Comparison of ENCODE assay signal across 1 cellular context in the genomic region with DNA sequence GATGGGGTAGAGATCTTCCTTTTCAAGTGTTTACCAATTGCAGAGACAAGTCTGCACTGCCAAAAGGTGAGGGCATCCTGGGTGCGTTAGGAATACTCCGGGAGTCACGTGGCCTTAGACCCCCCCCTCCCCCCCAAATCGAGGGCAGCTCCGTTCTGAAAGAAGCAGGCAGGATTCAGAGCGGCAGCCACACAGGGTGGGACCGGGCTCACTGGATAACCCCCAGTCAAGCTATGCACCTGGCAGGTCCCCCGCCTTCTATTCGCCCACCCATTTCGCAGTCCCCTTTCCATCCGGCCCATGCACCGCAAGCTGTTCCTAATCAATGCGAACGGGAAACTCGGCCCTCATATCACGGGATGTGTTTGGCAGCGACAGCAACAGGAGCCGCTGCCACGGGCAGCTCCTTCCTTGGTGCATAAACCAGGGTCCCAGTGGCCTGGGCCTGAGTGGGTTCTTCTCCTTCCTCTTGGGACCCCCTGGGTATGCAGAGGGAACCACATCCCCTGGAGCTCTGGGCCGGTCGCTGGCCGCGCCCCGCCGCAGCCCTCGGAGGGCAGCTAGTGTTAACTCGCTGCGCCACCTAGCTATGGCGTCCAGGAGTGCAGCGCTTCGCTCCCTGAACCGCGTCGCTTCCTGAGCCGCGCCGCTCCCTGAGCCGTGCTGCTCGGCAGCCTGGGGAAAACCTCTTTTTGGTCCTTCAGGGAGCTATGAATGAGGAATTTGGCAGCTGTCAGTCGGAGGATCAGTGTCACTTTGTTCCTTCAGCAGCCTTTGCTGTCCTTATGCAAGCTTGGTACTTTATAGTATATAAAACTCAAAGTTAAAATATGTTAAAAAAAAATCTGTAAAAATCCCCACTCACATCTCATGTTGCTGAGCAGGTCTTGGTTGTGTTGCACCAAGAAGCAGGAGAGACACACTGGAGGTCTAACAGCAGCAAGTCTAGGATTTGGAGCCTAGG.
TF ChIP-seq lines count a peak whose summit lies in the region.

No MANE protein-coding gene starts in this region.

TF ChIP-seq in WTC11, 78 proteins besides CTCF, POLR2A, EP300 and RAD21 (continued from another document):
- TF ChIP-seq, protein P1, sequence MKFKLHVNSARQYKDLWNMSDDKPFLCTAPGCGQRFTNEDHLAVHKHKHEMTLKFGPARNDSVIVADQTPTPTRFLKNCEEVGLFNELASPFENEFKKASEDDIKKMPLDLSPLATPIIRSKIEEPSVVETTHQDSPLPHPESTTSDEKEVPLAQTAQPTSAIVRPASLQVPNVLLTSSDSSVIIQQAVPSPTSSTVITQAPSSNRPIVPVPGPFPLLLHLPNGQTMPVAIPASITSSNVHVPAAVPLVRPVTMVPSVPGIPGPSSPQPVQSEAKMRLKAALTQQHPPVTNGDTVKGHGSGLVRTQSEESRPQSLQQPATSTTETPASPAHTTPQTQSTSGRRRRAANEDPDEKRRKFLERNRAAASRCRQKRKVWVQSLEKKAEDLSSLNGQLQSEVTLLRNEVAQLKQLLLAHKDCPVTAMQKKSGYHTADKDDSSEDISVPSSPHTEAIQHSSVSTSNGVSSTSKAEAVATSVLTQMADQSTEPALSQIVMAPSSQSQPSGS (CRISPR knock-in tag; IDR thresholded peaks at IDR 0.05; ENCODE audit: borderline replicate concordance, low read depth): no peak
- TF ChIP-seq FOXK1 (CRISPR knock-in tag; IDR thresholded peaks at IDR 0.05) (0 out of 2 replicates have a peak, but pooled peaks have one; percentile 16), NR3C1 (CRISPR knock-in tag; conservative IDR thresholded peaks at IDR 0.05; ENCODE audit: low read depth) (no peak), IRF2 (CRISPR knock-in tag; IDR thresholded peaks at IDR 0.05; ENCODE audit: borderline replicate concordance, low read depth) (no peak), CBFB (CRISPR knock-in tag; IDR thresholded peaks at IDR 0.05; ENCODE audit: low read depth) (no peak), ZNF423 (CRISPR knock-in tag; IDR thresholded peaks at IDR 0.05) (peak; percentile 42; the same call in 1 of the 2 replicates)
- TF ChIP-seq, protein P2, sequence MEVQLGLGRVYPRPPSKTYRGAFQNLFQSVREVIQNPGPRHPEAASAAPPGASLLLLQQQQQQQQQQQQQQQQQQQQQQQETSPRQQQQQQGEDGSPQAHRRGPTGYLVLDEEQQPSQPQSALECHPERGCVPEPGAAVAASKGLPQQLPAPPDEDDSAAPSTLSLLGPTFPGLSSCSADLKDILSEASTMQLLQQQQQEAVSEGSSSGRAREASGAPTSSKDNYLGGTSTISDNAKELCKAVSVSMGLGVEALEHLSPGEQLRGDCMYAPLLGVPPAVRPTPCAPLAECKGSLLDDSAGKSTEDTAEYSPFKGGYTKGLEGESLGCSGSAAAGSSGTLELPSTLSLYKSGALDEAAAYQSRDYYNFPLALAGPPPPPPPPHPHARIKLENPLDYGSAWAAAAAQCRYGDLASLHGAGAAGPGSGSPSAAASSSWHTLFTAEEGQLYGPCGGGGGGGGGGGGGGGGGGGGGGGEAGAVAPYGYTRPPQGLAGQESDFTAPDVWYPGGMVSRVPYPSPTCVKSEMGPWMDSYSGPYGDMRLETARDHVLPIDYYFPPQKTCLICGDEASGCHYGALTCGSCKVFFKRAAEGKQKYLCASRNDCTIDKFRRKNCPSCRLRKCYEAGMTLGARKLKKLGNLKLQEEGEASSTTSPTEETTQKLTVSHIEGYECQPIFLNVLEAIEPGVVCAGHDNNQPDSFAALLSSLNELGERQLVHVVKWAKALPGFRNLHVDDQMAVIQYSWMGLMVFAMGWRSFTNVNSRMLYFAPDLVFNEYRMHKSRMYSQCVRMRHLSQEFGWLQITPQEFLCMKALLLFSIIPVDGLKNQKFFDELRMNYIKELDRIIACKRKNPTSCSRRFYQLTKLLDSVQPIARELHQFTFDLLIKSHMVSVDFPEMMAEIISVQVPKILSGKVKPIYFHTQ (CRISPR knock-in tag; IDR thresholded peaks at IDR 0.05): no peak
